1 cellular context compared by ENCODE assay signal in the genomic region with DNA sequence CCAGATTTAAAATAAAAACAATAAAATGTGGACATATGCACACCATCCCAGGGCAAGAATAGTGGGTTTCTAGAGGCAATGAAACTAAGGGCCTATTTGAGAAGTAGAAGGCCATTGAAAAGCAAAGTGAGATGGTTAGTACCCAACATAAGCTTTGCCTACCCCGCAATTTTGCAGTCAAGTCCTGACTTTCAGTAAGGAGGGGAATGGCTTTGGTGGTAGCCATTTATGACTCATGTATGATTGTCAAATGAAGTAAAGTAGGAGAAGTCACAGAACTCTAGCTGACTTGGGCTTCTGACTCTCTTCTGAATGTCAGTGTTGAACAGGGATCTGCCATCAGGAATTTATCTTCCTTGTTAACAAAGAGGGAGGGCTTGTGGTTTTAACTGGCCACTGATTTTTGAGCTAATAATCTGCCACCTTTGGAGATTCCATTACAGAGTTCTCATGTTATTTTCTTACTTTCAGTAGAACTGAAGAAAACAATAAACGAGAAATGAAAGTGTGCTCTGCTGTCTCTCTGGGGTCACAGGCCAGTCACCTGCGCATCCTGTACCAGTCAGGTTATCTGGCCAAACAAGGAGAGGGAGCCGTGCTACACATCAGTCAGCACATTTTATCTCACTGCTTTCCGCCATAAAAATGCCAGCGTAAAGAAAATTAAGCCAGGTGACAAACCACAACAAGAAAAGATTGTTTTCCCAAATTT.
A peak's percentile ranks its signal among the peaks of the same experiment; 100 is the strongest.
TF ChIP-seq lines count a peak whose summit lies in the region.

No MANE protein-coding gene starts in this region.

TF ChIP-seq in GM12878, 131 proteins besides CTCF, POLR2A, EP300 and RAD21 (continued from another document):
- no peak for TF ChIP-seq PRDM15 (CRISPR knock-in tag; IDR thresholded peaks at IDR 0.05)
- TF ChIP-seq RELB (IDR thresholded peaks at IDR 0.05; ENCODE audit: low read depth): no peak; the same call in 1 of the 2 replicates
- TF ChIP-seq PBX3 (IDR thresholded peaks at IDR 0.05; ENCODE audit: insufficient replicate concordance, low read depth, low read length): no peak
- no peak for TF ChIP-seq IRF3 (IDR thresholded peaks at IDR 0.05)
- 0 out of 2 replicates have a peak, but pooled peaks have one; percentile 12 for TF ChIP-seq YY1 (IDR thresholded peaks at IDR 0.05; ENCODE audit: low read depth, low read length)
- TF ChIP-seq SMC3 (IDR thresholded peaks at IDR 0.05; ENCODE audit: borderline replicate concordance, low read length): no peak
- no peak for TF ChIP-seq PAX5 (IDR thresholded peaks at IDR 0.05; ENCODE audit: borderline replicate concordance, low read depth, low read length)
